In genomic region chr5:126917918-126918623, GRCh38 we compare ENCODE assay signal across 8 cellular contexts.
DNase-seq lines count a peak whose midpoint lies in the region; ATAC-seq and TF ChIP-seq lines count a peak whose summit lies in the region.
"Had no signal": no experiment of that assay in that cellular context is flagged by ENCODE, and none has a peak within 500 bp of the region (broad histone marks: within the 10 kb centered on the region; RNA-seq: fewer than 3 reads in every experiment).

No MANE protein-coding gene starts in this region.

- intact Hi-C loops in IMR-90 (cut with micrococcal nuclease): no loop called here

- no peak overlapping the region for H3K18ac ChIP-seq in IMR-90 (ENCODE audit: low read depth, low read length)

- peaks cover 2% of the 10 kb centered on the region for H3K4me1 ChIP-seq in IMR-90 (ENCODE audit: control insufficient read depth, insufficient read depth, low read length)

- DNase-seq in IMR-90: peak; percentile 74
- DNase-seq in NCI-H748 (lab: John Stamatoyannopoulos, UW; ENCODE audit: unreplicated experiment): peak; percentile 99
- peak; percentile 14 for DNase-seq in epithelial cell of prostate (ENCODE audit: low read depth, low spot score)
- DNase-seq in skeletal muscle cell (ENCODE audit: low read depth): peak; percentile 14
- DNase-seq in activated CD4-positive, alpha-beta T cell treated with anti-CD3 and anti-CD28 coated beads, Interleukin-2, amount 50 U/mL, for 48 hours: no peak
- DNase-seq in stimulated activated CD4-positive, alpha-beta T cell treated with anti-CD3 and anti-CD28 coated beads, Interleukin-4, amount 100 ng/mL, for 24 hours: no peak
- DNase-seq in stimulated activated CD8-positive, alpha-beta memory T cell treated with anti-CD3 and anti-CD28 coated beads, Interleukin-4, amount 100 ng/mL, for 48 hours: no peak
- DNase-seq: activated CD8-positive, alpha-beta T cell treated with anti-CD3 and anti-CD28 coated beads for 36 hours had no signal

- no peak overlapping the region for H2BK5ac ChIP-seq in IMR-90 (ENCODE audit: low read depth, low read length, poor library complexity, severe bottlenecking)

- in situ Hi-C loops in IMR-90 (cut with MboI; ENCODE audit: low sequenced_read_pairs): no loop called here

- 87% methylated on average over 3 of the region's 9 CpGs; no CpG with 5 or more reads in 1 of the 2 experiments for whole genome bisulfite sequencing in IMR-90 (ENCODE audit: extremely low coverage in 2 of 2, insufficient read length in 1 of 2), 2 experiments

- H2AFZ ChIP-seq in IMR-90 (replicated peaks; ENCODE audit: low read length, poor library complexity): no peak overlapping the region

- no peak overlapping the region for H4K5ac ChIP-seq in IMR-90 (ENCODE audit: low read depth, low read length)

- dilution Hi-C loops in IMR-90 (cut with HindIII; ENCODE audit: low sequenced_read_pairs, unreplicated experiment): no loop called here

- no peak overlapping the region for H4K8ac ChIP-seq in IMR-90 (ENCODE audit: low read depth in 2 of 2, low read length in 2 of 2)

- POLR2A ChIA-PET in IMR-90 (lab: Charles Lee; ENCODE audit: unreplicated experiment): no interaction called here

- H3K4me2 ChIP-seq in IMR-90 (ENCODE audit: low read depth, low read length): no peak overlapping the region

- H2AK5ac ChIP-seq in IMR-90 (ENCODE audit: low read depth, low read length): 0 out of 2 replicates have a peak overlapping the region, but pooled peaks have one; percentile 2

- TF ChIP-seq RAD21 in IMR-90 (IDR thresholded peaks at IDR 0.05; ENCODE audit: low read length): no peak

- no peaks in the 10 kb centered on the region for H4K20me1 ChIP-seq in IMR-90 (ENCODE audit: insufficient read depth, low read length)

- no TSS peak for BruUV-seq in IMR-90 (replicated peaks; lab: Mats Ljungman, UMichigan)

- H3K27me3 ChIP-seq in IMR-90 (ENCODE audit: control insufficient read depth, insufficient read depth, low read length): no peaks in the 10 kb centered on the region

- no peak for TF ChIP-seq CTCF in IMR-90 (conservative IDR thresholded peaks at IDR 0.05; ENCODE audit: low read depth, low read length)

- H2BK20ac ChIP-seq in IMR-90 (ENCODE audit: low read depth, low read length): no peak overlapping the region

- no peak overlapping the region for H3K56ac ChIP-seq in IMR-90 (ENCODE audit: extremely low read depth, insufficient read depth, low read length)

- no peak overlapping the region for H3K9ac ChIP-seq in IMR-90 (ENCODE audit: low read depth, low read length)

- H3K9me3 ChIP-seq in IMR-90 (ENCODE audit: control insufficient read depth, insufficient read depth, low read length): no peaks in the 10 kb centered on the region

- TF ChIP-seq POLR2A in IMR-90 (IDR thresholded peaks at IDR 0.05; ENCODE audit: low read depth, low read length): no peak

- H3K4ac ChIP-seq in IMR-90 (ENCODE audit: low read depth, low read length): no peak overlapping the region

- no peak overlapping the region for H2BK15ac ChIP-seq in IMR-90 (ENCODE audit: low read depth, low read length)

- no peak overlapping the region for H3K14ac ChIP-seq in IMR-90 (replicated peaks; ENCODE audit: low read depth, low read length)

- H3K27ac ChIP-seq in IMR-90 (ENCODE audit: insufficient read depth, low read length) (no peak overlapping the region), epithelial cell of prostate (peak overlapping the region; percentile 43)

- no peak overlapping the region for H2BK120ac ChIP-seq in IMR-90 (ENCODE audit: low read depth, low read length)

- H4K91ac ChIP-seq in IMR-90 (ENCODE audit: insufficient read depth, low read depth, low read length): no peak overlapping the region

- CTCF ChIA-PET in IMR-90 (lab: Yijun Ruan, JAX): interaction anchor here (0.6 kb wide), 1 partner anchor 54 kb away, joined by 10 read pairs; no protein-coding TSS in a partner anchor

- H2AK9ac ChIP-seq in IMR-90 (replicated peaks; ENCODE audit: low read depth, low read length, poor library complexity): no peak overlapping the region

- peaks cover 12 to 15% of the 10 kb centered on the region in 2 experiments; a peak in 3 of 4 replicates for H3K79me1 ChIP-seq in IMR-90 (ENCODE audit: low read depth in 1 of 2, low read length in 2 of 2)

- ATAC-seq in IMR-90 (ENCODE audit: low read depth): peak; percentile 89
- ATAC-seq: activated CD8-positive, alpha-beta T cell treated with anti-CD3 and anti-CD28 coated beads for 36 hours had no signal

- H3K23ac ChIP-seq in IMR-90 (ENCODE audit: low read depth, low read length): no peak overlapping the region

- H3K4me3 ChIP-seq in IMR-90 (ENCODE audit: insufficient read depth, low read depth, low read length): no peak overlapping the region
- H3K4me3 ChIP-seq in skeletal muscle cell (ENCODE audit: low read depth, low read length): no peak overlapping the region

- H3K9me1 ChIP-seq in IMR-90 (ENCODE audit: insufficient read depth, low read length): peaks cover 8% of the 10 kb centered on the region

- H3K36me3 ChIP-seq in IMR-90 (ENCODE audit: control insufficient read depth, insufficient read depth, low read length): no peaks in the 10 kb centered on the region

TF ChIP-seq in IMR-90, 13 proteins besides CTCF, POLR2A, EP300 and RAD21:
- TF ChIP-seq RFX5 (IDR thresholded peaks at IDR 0.05; ENCODE audit: low read depth, low read length) (no peak), BHLHE40 (IDR thresholded peaks at IDR 0.05; ENCODE audit: low read depth, low read length) (no peak), CEBPB (IDR thresholded peaks at IDR 0.05; ENCODE audit: low read depth, low read length) (no peak), FOS (IDR thresholded peaks at IDR 0.05; ENCODE audit: low read depth, low read length) (no peak), MXI1 (IDR thresholded peaks at IDR 0.05; ENCODE audit: borderline replicate concordance, low read depth, low read length) (no peak), RCOR1 (IDR thresholded peaks at IDR 0.05; ENCODE audit: insufficient replicate concordance, low read length) (peak; percentile 27)

Comparison
In these comparisons a context has a peak if more than half of its experiments do, and no peak if none do; other contexts are left out.
1. DNase-seq: peak in IMR-90 (single experiment), NCI-H748 (single experiment), epithelial cell of prostate (single experiment) and skeletal muscle cell (single experiment); none in activated CD4-positive, alpha-beta T cell treated with anti-CD3 and anti-CD28 coated beads, Interleukin-2, amount 50 U/mL, for 48 hours (0 of 2), stimulated activated CD4-positive, alpha-beta T cell treated with anti-CD3 and anti-CD28 coated beads, Interleukin-4, amount 100 ng/mL, for 24 hours (single experiment) and stimulated activated CD8-positive, alpha-beta memory T cell treated with anti-CD3 and anti-CD28 coated beads, Interleukin-4, amount 100 ng/mL, for 48 hours (single experiment).